8 cellular contexts compared by ENCODE assay signal in the genomic region with DNA sequence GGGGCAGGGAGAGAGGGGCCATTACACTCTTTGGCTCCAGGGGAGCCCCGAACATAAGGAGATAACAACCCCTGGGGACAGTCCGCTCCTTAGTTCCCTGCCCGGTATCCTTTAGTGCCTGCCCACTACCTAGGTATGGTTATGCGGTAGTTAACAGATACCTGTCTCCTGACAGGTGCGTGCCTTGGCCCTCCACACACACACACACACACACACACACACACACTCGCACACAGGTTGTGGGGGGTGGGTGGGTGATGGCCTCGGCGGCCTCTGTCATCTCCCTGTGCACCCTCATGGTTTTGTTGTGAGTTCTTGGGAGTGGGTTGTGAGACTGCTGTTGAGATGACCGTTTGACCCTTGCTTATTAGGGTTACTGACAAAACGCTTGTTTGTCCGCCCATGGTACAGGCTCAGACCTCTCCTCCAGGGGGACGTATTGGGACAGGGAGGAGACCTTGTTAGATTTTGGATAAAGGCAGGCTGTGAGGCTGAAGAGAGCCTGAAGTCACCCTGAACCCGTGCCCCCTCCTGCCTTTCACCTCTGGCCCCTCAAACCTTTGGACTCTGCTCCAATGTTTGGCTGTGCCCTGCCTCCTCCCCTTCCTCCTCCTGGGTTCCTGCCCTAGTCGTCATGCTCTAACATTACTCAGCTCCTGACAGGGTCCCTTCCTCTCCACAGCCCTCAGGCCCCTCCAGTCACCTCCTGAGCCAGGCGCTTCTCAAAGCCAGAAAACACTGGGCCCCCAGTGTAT. TPM values are rescaled to one million over a fixed set of nuclear protein-coding genes. Genes with fewer than 3 reads are reported as not detected.
A peak's percentile ranks its signal among the peaks of the same experiment; 100 is the strongest.
DNase-seq lines count a peak whose midpoint lies in the region; ATAC-seq and TF ChIP-seq lines count a peak whose summit lies in the region.

No MANE protein-coding gene starts in this region.

- WGBS in GM23248 (ENCODE audit: low coverage in 1 of 2, low lambda C conversion rate in 2 of 2, missing lambda C conversion rate in 2 of 2), 2 experiments, result 21 to 24% methylated on average over 15 of the region's 15 CpGs
- 36% methylated on average over 15 of the region's 15 CpGs for WGBS in right cardiac atrium

- peak overlapping the region; percentile 71 for H2AFZ ChIP-seq in GM23248

- POLR2A ChIA-PET in activated CD4-positive, alpha-beta memory T cell treated with anti-CD3 and anti-CD28 coated beads, Interleukin-2, amount 10 ng/mL, durations not matched to agents 7 days and 5 days (lab: Charles Lee), result interaction anchor here (2.7 kb wide), 1 partner anchor 14 kb away, joined by 12 read pairs; no protein-coding TSS in a partner anchor

- H3K27ac Mint-ChIP-seq in activated CD4-positive, alpha-beta memory T cell treated with anti-CD3 and anti-CD28 coated beads, Interleukin-2, amount 10 ng/mL, durations not matched to agents 7 days and 5 days, result no peak overlapping the region

- TF ChIP-seq POLR2A in gastrocnemius medialis (IDR thresholded peaks at IDR 0.05), result no peak

- DNase-seq in GM23248 (peak; percentile 21), right cardiac atrium (no peak), gastrocnemius medialis (no peak), AG08395 (ENCODE audit: low spot score) (no peak), NCI-H82 treated with DMSO at 0.1 percent for 48 hours (lab: John Stamatoyannopoulos, UW; ENCODE audit: unreplicated experiment) (no peak)
- DNase-seq in activated CD4-positive, alpha-beta memory T cell treated with anti-CD3 and anti-CD28 coated beads, Interleukin-2, amount 10 ng/mL, durations not matched to agents 7 days and 5 days, result no peak
- no peak for DNase-seq in stimulated activated CD4-positive, alpha-beta T cell treated with anti-CD3 and anti-CD28 coated beads, Interleukin-4, amount 100 ng/mL, for 1 hour

- no peak overlapping the region for H3K9ac ChIP-seq in GM23248

- H3K9me3 ChIP-seq in GM23248 (ENCODE audit: low read depth) (no peaks in the 10 kb centered on the region), right cardiac atrium (ENCODE audit: control insufficient read depth, low read length) (no peaks in the 10 kb centered on the region), gastrocnemius medialis (no peaks in the 10 kb centered on the region)

- H3K27me3 Mint-ChIP-seq in activated CD4-positive, alpha-beta memory T cell treated with anti-CD3 and anti-CD28 coated beads, Interleukin-2, amount 10 ng/mL, durations not matched to agents 7 days and 5 days, result peaks cover 38% of the 10 kb centered on the region

- intact Hi-C loops in right cardiac atrium (cut with DNase I), result loop anchor here in 1 of 4 donors (5.0 kb wide), 1 partner anchor 34 kb away; no protein-coding TSS in a partner anchor
- intact Hi-C loops in gastrocnemius medialis (cut with DNase I; ENCODE audit: low total_unique reads), result loop anchor here (5.0 to 10.0 kb wide), 2 partner anchors 44 to 546 kb away; a partner anchor contains a TSS

- H3K27ac ChIP-seq in GM23248, result no peak overlapping the region
- no peak overlapping the region for H3K27ac ChIP-seq in right cardiac atrium (ENCODE audit: low read length)
- peak overlapping the region in 2 of 4 donors; percentile 61 to 64 for H3K27ac ChIP-seq in gastrocnemius medialis

- H4K20me1 ChIP-seq in GM23248 (ENCODE audit: insufficient read depth), result no peaks in the 10 kb centered on the region

- peaks cover 28% of the 10 kb centered on the region for H3F3A ChIP-seq in GM23248 (ENCODE audit: insufficient read depth)

- TF ChIP-seq CTCF in gastrocnemius medialis (IDR thresholded peaks at IDR 0.05 in 4 of 5, conservative IDR thresholded peaks at IDR 0.05 in 1 of 5), result no peak

- H3K4me1 ChIP-seq in GM23248 (ENCODE audit: insufficient read depth) (peaks cover 26% of the 10 kb centered on the region), right cardiac atrium (ENCODE audit: control insufficient read depth, insufficient read depth, low read length) (peaks cover 12% of the 10 kb centered on the region), gastrocnemius medialis (peaks cover 24 to 32% of the 10 kb centered on the region in 2 donors)

- peak overlapping the region; percentile 77 for H3K4me3 ChIP-seq in GM23248
- peak overlapping the region; percentile 73 for H3K4me3 ChIP-seq in right cardiac atrium (ENCODE audit: low read length)
- peak overlapping the region; percentile 55 to 78 (median 68) for H3K4me3 ChIP-seq in gastrocnemius medialis

- peaks cover 45% of the 10 kb centered on the region for H3K4me1 Mint-ChIP-seq in activated CD4-positive, alpha-beta memory T cell treated with anti-CD3 and anti-CD28 coated beads, Interleukin-2, amount 10 ng/mL, durations not matched to agents 7 days and 5 days

- ATAC-seq in right cardiac atrium (no peak), gastrocnemius medialis (no peak), HG02642 (IDR thresholded peaks at IDR 0.05; ENCODE audit: poor library complexity, unreplicated experiment) (no peak)

- no peaks in the 10 kb centered on the region for H3K36me3 ChIP-seq in GM23248 (ENCODE audit: low read depth)
- no peaks in the 10 kb centered on the region for H3K36me3 ChIP-seq in gastrocnemius medialis

- no peaks in the 10 kb centered on the region for H3K27me3 ChIP-seq in GM23248 (replicated peaks; ENCODE audit: insufficient read depth)
- H3K27me3 ChIP-seq in right cardiac atrium (ENCODE audit: control insufficient read depth, insufficient read depth), result no peaks in the 10 kb centered on the region
- peaks cover 13 to 26% (median 19%) of the 10 kb centered on the region in 3 donors for H3K27me3 ChIP-seq in gastrocnemius medialis

- H3K36me3 Mint-ChIP-seq in activated CD4-positive, alpha-beta memory T cell treated with anti-CD3 and anti-CD28 coated beads, Interleukin-2, amount 10 ng/mL, durations not matched to agents 7 days and 5 days (ENCODE audit: low read depth), result no peaks in the 10 kb centered on the region

- no peaks in the 10 kb centered on the region for H3K9me2 ChIP-seq in GM23248 (ENCODE audit: insufficient read depth)

- no peaks in the 10 kb centered on the region for H3K9me3 Mint-ChIP-seq in activated CD4-positive, alpha-beta memory T cell treated with anti-CD3 and anti-CD28 coated beads, Interleukin-2, amount 10 ng/mL, durations not matched to agents 7 days and 5 days

- peak overlapping the region; percentile 73 for H3K4me2 ChIP-seq in GM23248 (ENCODE audit: unreplicated experiment)

- CTCF ChIA-PET in activated CD4-positive, alpha-beta memory T cell treated with anti-CD3 and anti-CD28 coated beads, Interleukin-2, amount 10 ng/mL, durations not matched to agents 7 days and 5 days (lab: Charles Lee), result interaction anchor here (1.1 to 1.8 kb wide), 2 partner anchors 29 kb away, joined by 3 to 4 read pairs; no protein-coding TSS in a partner anchor

- H3K4me3 Mint-ChIP-seq in activated CD4-positive, alpha-beta memory T cell treated with anti-CD3 and anti-CD28 coated beads, Interleukin-2, amount 10 ng/mL, durations not matched to agents 7 days and 5 days, result peak overlapping the region; percentile 56

- H3K79me2 ChIP-seq in GM23248 (ENCODE audit: insufficient read depth), result no peaks in the 10 kb centered on the region

- in situ Hi-C loops in GM23248 (cut with MboI) (loop anchor here (10.0 kb wide), 1 partner anchor 76 kb away; no protein-coding TSS in a partner anchor), gastrocnemius medialis (cut with MboI; ENCODE audit: low sequenced_read_pairs in 4 of 4) (no loop called here)

RNA-seq across cellular contexts. Expression of a gene that starts 1.0 kb away (rescaled TPM):
- total RNA-seq in GM23248 (2014; rRNA removed; shearing (Covaris generic)), result 0.22 and 0.89 TPM in 2 replicates
- polyA plus RNA-seq in GM23248 (2016; fragmentation: Nextera tagmentation; extraction: Ambion mirVana), result 0.28 and 0.48 TPM in 2 replicates
- 100 to 1,000 TPM; 213 to 216 TPM for total RNA-seq in activated CD4-positive, alpha-beta memory T cell treated with anti-CD3 and anti-CD28 coated beads, Interleukin-2, amount 10 ng/mL, durations not matched to agents 7 days and 5 days
- total RNA-seq in right cardiac atrium, result 10 to 100 TPM; 17.4 to 29.0 (median 22.0) TPM
- polyA plus RNA-seq in right cardiac atrium, result 9.3 TPM
- total RNA-seq in gastrocnemius medialis, result 10 to 100 TPM in 2 of 4 donors, 1 to 10 TPM in 2; 5.9 to 15.9 (median 9.4) TPM

RNA-seq across cellular contexts. Expression of a gene that starts 38.0 kb away (rescaled TPM):
- total RNA-seq in GM23248 (2014; rRNA removed; shearing (Covaris generic)), result 12.5 and 17.7 TPM in 2 replicates
- polyA plus RNA-seq in GM23248 (2016; fragmentation: Nextera tagmentation; extraction: Ambion mirVana), result 13.4 and 14.5 TPM in 2 replicates
- total RNA-seq in activated CD4-positive, alpha-beta memory T cell treated with anti-CD3 and anti-CD28 coated beads, Interleukin-2, amount 10 ng/mL, durations not matched to agents 7 days and 5 days, result 10 to 100 TPM; 61.8 to 63.6 TPM
- 1 to 10 TPM; 1.1 to 2.0 (median 1.5) TPM for total RNA-seq in right cardiac atrium
- 0.54 TPM for polyA plus RNA-seq in right cardiac atrium
- total RNA-seq in gastrocnemius medialis, result 1 to 10 TPM in 1 of 4 donors, under 1 TPM in 2, not detected in 1; 0.81 to 1.1 (median 0.84) TPM

Comparison
In these comparisons a context has a peak if more than half of its experiments do, and no peak if none do; other contexts are left out.
1. RNA of a gene that starts 1.0 kb away (total RNA-seq): 213 to 216 TPM in activated CD4-positive, alpha-beta memory T cell treated with anti-CD3 and anti-CD28 coated beads, Interleukin-2, amount 10 ng/mL, durations not matched to agents 7 days and 5 days; 17.4 to 29.0 TPM in right cardiac atrium, 5.9 to 15.9 TPM in gastrocnemius medialis and 0.22 to 0.89 TPM in GM23248; every median in the first group is over 4 times any median in the second.
2. Peak in every context shown above with its lines, with median percentiles within 50 percentile points of each other: H3K4me3 ChIP-seq.